Comparison of ENCODE assay signal across 17 cellular contexts in genomic region chr4:166197166-166197565, GRCh38.
A peak's percentile ranks its signal among the peaks of the same experiment; 100 is the strongest.
DNase-seq lines count a peak whose midpoint lies in the region; ATAC-seq, FAIRE-seq and TF ChIP-seq lines count a peak whose summit lies in the region.
"Had no signal": no experiment of that assay in that cellular context is flagged by ENCODE, and none has a peak within 500 bp of the region (broad histone marks: within the 10 kb centered on the region; RNA-seq: fewer than 3 reads in every experiment).

No MANE protein-coding gene starts in this region.

- H3K27ac ChIP-seq in astrocyte (ENCODE audit: low read depth, low read length): no peak overlapping the region
- H3K27ac ChIP-seq in naive thymus-derived CD4-positive, alpha-beta T cell (ENCODE audit: low read depth, low read length): no peak overlapping the region
- H3K27ac ChIP-seq: BLaER1 had no signal

- no peaks in the 10 kb centered on the region for H3K9me3 Mint-ChIP-seq in astrocyte (ENCODE audit: unreplicated experiment)
- peaks cover 0 to 4% (median 0%) of the 10 kb centered on the region in 11 donors for H3K9me3 Mint-ChIP-seq in naive thymus-derived CD4-positive, alpha-beta T cell

- H3K27me3 Mint-ChIP-seq in astrocyte (ENCODE audit: low read depth, unreplicated experiment): no peaks in the 10 kb centered on the region
- no peaks in the 10 kb centered on the region for H3K27me3 Mint-ChIP-seq in naive thymus-derived CD4-positive, alpha-beta T cell
- H3K27me3 Mint-ChIP-seq: CD8-positive, alpha-beta memory T cell had no signal

- H3K36me3 Mint-ChIP-seq in astrocyte (ENCODE audit: low read depth, unreplicated experiment): no peaks in the 10 kb centered on the region
- H3K36me3 Mint-ChIP-seq in naive thymus-derived CD4-positive, alpha-beta T cell: no peaks in the 10 kb centered on the region
- H3K36me3 Mint-ChIP-seq: CD8-positive, alpha-beta memory T cell had no signal

- H3K9me3 ChIP-seq in astrocyte (ENCODE audit: insufficient read depth, low read depth, low read length): no peaks in the 10 kb centered on the region
- no peaks in the 10 kb centered on the region for H3K9me3 ChIP-seq in naive thymus-derived CD4-positive, alpha-beta T cell (ENCODE audit: control insufficient read depth in 2 of 3, low read length in 3 of 3)
- H3K9me3 ChIP-seq: BLaER1, Caco-2, HAP-1 had no signal

- no peaks in the 10 kb centered on the region for H3K4me1 Mint-ChIP-seq in astrocyte (ENCODE audit: low read depth, unreplicated experiment)
- H3K4me1 Mint-ChIP-seq in naive thymus-derived CD4-positive, alpha-beta T cell: no peaks in the 10 kb centered on the region
- H3K4me1 Mint-ChIP-seq: CD8-positive, alpha-beta memory T cell had no signal

- intact Hi-C loops in naive thymus-derived CD4-positive, alpha-beta T cell (cut with micrococcal nuclease): no loop called here

- no peak overlapping the region for H3K4me3 ChIP-seq in astrocyte (ENCODE audit: insufficient read depth, low read depth, low read length)
- no peak overlapping the region for H3K4me3 ChIP-seq in fibroblast of pulmonary artery (replicated peaks; ENCODE audit: low read depth, low read length)
- no peak overlapping the region for H3K4me3 ChIP-seq in naive thymus-derived CD4-positive, alpha-beta T cell (ENCODE audit: low read length)
- H3K4me3 ChIP-seq: BLaER1, GM12878, HAP-1 had no signal

- no peaks in the 10 kb centered on the region for H3K36me3 ChIP-seq in astrocyte (ENCODE audit: insufficient read depth, low read length)
- H3K36me3 ChIP-seq in naive thymus-derived CD4-positive, alpha-beta T cell (ENCODE audit: control insufficient read depth in 2 of 3, insufficient read depth in 3 of 3, low read length in 3 of 3): no peaks in the 10 kb centered on the region
- H3K36me3 ChIP-seq: BLaER1, HAP-1 had no signal

- no peak for FAIRE-seq in astrocyte (lab: Jason Lieb, UNC)
- FAIRE-seq: GM12878, GM19239, H1 had no signal

- H4K20me1 ChIP-seq in astrocyte (ENCODE audit: insufficient read depth, low read length): no peaks in the 10 kb centered on the region
- H4K20me1 ChIP-seq: BLaER1 had no signal

- no peaks in the 10 kb centered on the region for H3K4me1 ChIP-seq in astrocyte (ENCODE audit: insufficient read depth, low read length)
- no peaks in the 10 kb centered on the region for H3K4me1 ChIP-seq in naive thymus-derived CD4-positive, alpha-beta T cell (ENCODE audit: control insufficient read depth in 2 of 2, insufficient read depth in 2 of 2, low read length in 2 of 2)
- H3K4me1 ChIP-seq: BLaER1, Caco-2 had no signal

- POLR2A ChIA-PET in naive thymus-derived CD4-positive, alpha-beta T cell (lab: Charles Lee): no interaction called here

- H3K4me2 ChIP-seq in astrocyte (ENCODE audit: low read length): no peak overlapping the region
- H3K4me2 ChIP-seq: BLaER1 had no signal

- H3K9ac ChIP-seq in astrocyte (ENCODE audit: low read length): no peak overlapping the region
- H3K9ac ChIP-seq: BLaER1 had no signal

- H3K27me3 ChIP-seq in astrocyte (ENCODE audit: insufficient read depth, low read length): no peaks in the 10 kb centered on the region
- H3K27me3 ChIP-seq in naive thymus-derived CD4-positive, alpha-beta T cell (ENCODE audit: control insufficient read depth in 2 of 2, insufficient read depth in 2 of 2, low read length in 2 of 2): no peaks in the 10 kb centered on the region
- H3K27me3 ChIP-seq: BLaER1 had no signal

- peak; percentile 3 for DNase-seq in EL
- peak; percentile 26 for DNase-seq in M059J (ENCODE audit: low read depth)
- peak; percentile 31 for DNase-seq in astrocyte (ENCODE audit: low read depth)
- DNase-seq in fibroblast of pulmonary artery (ENCODE audit: low read depth): peak; percentile 12
- DNase-seq in naive thymus-derived CD4-positive, alpha-beta T cell: no peak
- DNase-seq: 8988T; AML-193; Caco-2; CD8-positive, alpha-beta memory T cell; DND-41 had no signal

- no peaks in the 10 kb centered on the region for H3K79me2 ChIP-seq in astrocyte (ENCODE audit: insufficient read depth, low read length)

- CTCF ChIA-PET in naive thymus-derived CD4-positive, alpha-beta T cell (lab: Charles Lee): no interaction called here

- no peak overlapping the region for H2AFZ ChIP-seq in astrocyte (ENCODE audit: low read depth, low read length)

- no peak overlapping the region for H3K4me3 Mint-ChIP-seq in astrocyte (ENCODE audit: unreplicated experiment)
- no peak overlapping the region for H3K4me3 Mint-ChIP-seq in naive thymus-derived CD4-positive, alpha-beta T cell
- H3K4me3 Mint-ChIP-seq: CD8-positive, alpha-beta memory T cell had no signal

- no peak overlapping the region for H3K27ac Mint-ChIP-seq in astrocyte (ENCODE audit: unreplicated experiment)
- H3K27ac Mint-ChIP-seq in naive thymus-derived CD4-positive, alpha-beta T cell: no peak overlapping the region
- H3K27ac Mint-ChIP-seq: CD8-positive, alpha-beta memory T cell had no signal

- no peak for TF ChIP-seq CTCF in astrocyte (IDR thresholded peaks at IDR 0.05; ENCODE audit: insufficient read depth, low read depth, low read length)
- no peak for TF ChIP-seq CTCF in fibroblast of pulmonary artery (IDR thresholded peaks at IDR 0.05; ENCODE audit: low read length, missing control alignments)

- ATAC-seq in GM18870 (IDR thresholded peaks at IDR 0.05; ENCODE audit: unreplicated experiment) (no peak), GM21737 (IDR thresholded peaks at IDR 0.05; ENCODE audit: unreplicated experiment) (no peak)
- no peak for ATAC-seq in naive thymus-derived CD4-positive, alpha-beta T cell
- ATAC-seq: GM12878 had no signal

Comparison
In these comparisons a context has a peak if more than half of its experiments do, and no peak if none do; other contexts are left out.
1. DNase-seq: peak in EL (single experiment), M059J (single experiment), astrocyte (single experiment) and fibroblast of pulmonary artery (single experiment); none in naive thymus-derived CD4-positive, alpha-beta T cell (0 of 9).